8 cellular contexts compared by ENCODE assay signal in the genomic region with DNA sequence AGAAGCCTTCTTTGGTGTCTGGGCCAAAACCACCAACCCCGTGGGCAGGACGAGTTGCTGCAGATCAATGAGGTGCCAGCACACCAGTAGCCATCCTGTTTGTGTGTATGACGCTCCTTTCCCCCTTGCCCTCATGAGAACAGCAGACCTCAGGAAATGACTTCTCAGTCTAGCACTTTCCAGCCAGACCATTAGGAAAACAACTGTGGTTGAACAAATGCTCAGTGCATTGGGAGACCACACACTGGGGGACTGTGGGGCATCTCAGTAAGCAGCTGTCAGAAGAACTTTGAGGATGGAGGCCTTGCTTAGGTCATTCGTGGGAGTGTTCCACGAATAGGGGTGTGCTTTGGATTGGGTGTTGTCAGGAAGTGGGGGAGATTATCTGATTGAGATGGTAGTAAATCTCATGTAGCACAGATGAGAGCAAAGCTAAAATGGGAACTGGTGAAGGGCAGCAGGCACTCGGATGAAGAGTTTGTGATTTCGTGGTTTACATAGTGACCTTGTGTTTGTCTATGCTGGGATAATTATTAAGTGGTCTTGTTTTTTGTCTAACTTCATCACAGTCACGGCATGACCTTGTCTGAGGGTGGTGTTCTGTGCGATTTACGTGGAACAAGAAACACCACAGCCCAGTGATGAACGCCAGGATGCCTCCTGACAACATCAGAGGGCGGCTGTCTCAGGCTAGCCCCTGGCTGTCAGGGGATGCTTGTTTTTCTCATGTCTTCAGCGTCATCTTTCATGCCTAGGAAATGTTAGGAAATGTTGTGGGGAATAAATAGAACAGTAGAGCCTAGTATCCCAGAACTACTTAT.
DNase-seq lines count a peak whose midpoint lies in the region; ATAC-seq and TF ChIP-seq lines count a peak whose summit lies in the region.

No MANE protein-coding gene starts in this region.

- H3K36me3 ChIP-seq in CD8-positive, alpha-beta memory T cell (ENCODE audit: insufficient read depth, low read length): no peaks in the 10 kb centered on the region

- H3K4me3 Mint-ChIP-seq in CD8-positive, alpha-beta memory T cell: peak overlapping the region in 6 of 7 donors; percentile 1 to 37 (median 22)
- H3K4me3 Mint-ChIP-seq in T-helper 2 cell treated with Interferon-gamma antibody and Interleukin-4, amounts not matched to agents 5 μg/mL and 100 μg/mL, for 36 hours: peak overlapping the region; percentile 62

- H3K27ac Mint-ChIP-seq in CD8-positive, alpha-beta memory T cell: peak overlapping the region; percentile 25 to 93 (median 76)
- H3K27ac Mint-ChIP-seq in T-helper 2 cell treated with Interferon-gamma antibody and Interleukin-4, amounts not matched to agents 5 μg/mL and 100 μg/mL, for 36 hours: peak overlapping the region; percentile 78

- ATAC-seq in HG02852 (IDR thresholded peaks at IDR 0.05; ENCODE audit: unreplicated experiment): no peak

- H3K4me1 ChIP-seq in CD8-positive, alpha-beta memory T cell (ENCODE audit: insufficient read depth, low read length): peaks cover 5% of the 10 kb centered on the region

- TF ChIP-seq CTCF in cardiac fibroblast (IDR thresholded peaks at IDR 0.05; ENCODE audit: low read depth, low read length): no peak

- peak overlapping the region; percentile 2 for H3K27ac ChIP-seq in CD8-positive, alpha-beta memory T cell (ENCODE audit: low read depth, low read length)

- H3K36me3 Mint-ChIP-seq in CD8-positive, alpha-beta memory T cell: peaks cover 3 to 6% (median 5%) of the 10 kb centered on the region in 3 donors
- H3K36me3 Mint-ChIP-seq in T-helper 2 cell treated with Interferon-gamma antibody and Interleukin-4, amounts not matched to agents 5 μg/mL and 100 μg/mL, for 36 hours (ENCODE audit: low read depth): peaks cover 3% of the 10 kb centered on the region

- H3K9me3 Mint-ChIP-seq in CD8-positive, alpha-beta memory T cell: no peaks in the 10 kb centered on the region
- no peaks in the 10 kb centered on the region for H3K9me3 Mint-ChIP-seq in T-helper 2 cell treated with Interferon-gamma antibody and Interleukin-4, amounts not matched to agents 5 μg/mL and 100 μg/mL, for 36 hours

- DNase-seq in CD8-positive, alpha-beta memory T cell: peak; percentile 2 to 59 (median 19)
- peak; percentile 18 for DNase-seq in T-helper 2 cell treated with Interferon-gamma antibody and Interleukin-4, amounts not matched to agents 5 μg/mL and 100 μg/mL, for 36 hours (ENCODE audit: low spot score)
- peak; percentile 73 to 92 for DNase-seq in cardiac fibroblast (ENCODE audit: low read depth in 2 of 2)
- DNase-seq in myocyte (ENCODE audit: low read depth): peak; percentile 98
- no peak for DNase-seq in NCI-H1694 (lab: John Stamatoyannopoulos, UW)
- DNase-seq in NCI-H2227 (lab: John Stamatoyannopoulos, UW; ENCODE audit: unreplicated experiment): no peak
- DNase-seq in NCI-H2029 treated with DMSO at 0.1 percent for 48 hours (lab: John Stamatoyannopoulos, UW): no peak

- H3K4me3 ChIP-seq in CD8-positive, alpha-beta memory T cell (ENCODE audit: low read length): no peak overlapping the region
- H3K4me3 ChIP-seq in cardiac fibroblast (replicated peaks in 1 of 2; ENCODE audit: low read depth in 2 of 2, low read length in 2 of 2): no peak overlapping the region

- H3K9me3 ChIP-seq in CD8-positive, alpha-beta memory T cell (ENCODE audit: low read length): no peaks in the 10 kb centered on the region

- peaks cover 0 to 6% of the 10 kb centered on the region in 2 donors for H3K27me3 Mint-ChIP-seq in CD8-positive, alpha-beta memory T cell
- peaks cover 6% of the 10 kb centered on the region for H3K27me3 Mint-ChIP-seq in T-helper 2 cell treated with Interferon-gamma antibody and Interleukin-4, amounts not matched to agents 5 μg/mL and 100 μg/mL, for 36 hours (ENCODE audit: low read depth)

- H3K27me3 ChIP-seq in CD8-positive, alpha-beta memory T cell (ENCODE audit: insufficient read depth, low read length, poor library complexity, severe bottlenecking): no peaks in the 10 kb centered on the region

- POLR2A ChIA-PET in CD8-positive, alpha-beta memory T cell (lab: Charles Lee): no interaction called here

- CTCF ChIA-PET in CD8-positive, alpha-beta memory T cell (lab: Charles Lee): interaction anchor here (1.0 to 1.2 kb wide), 4 partner anchors 11 to 393 kb away, joined by 3 to 4 read pairs (median 4); no protein-coding TSS in a partner anchor

- peaks cover 13 to 37% (median 27%) of the 10 kb centered on the region in 3 donors for H3K4me1 Mint-ChIP-seq in CD8-positive, alpha-beta memory T cell
- peaks cover 36% of the 10 kb centered on the region for H3K4me1 Mint-ChIP-seq in T-helper 2 cell treated with Interferon-gamma antibody and Interleukin-4, amounts not matched to agents 5 μg/mL and 100 μg/mL, for 36 hours (ENCODE audit: low read depth)

Comparison
In these comparisons a context has a peak if more than half of its experiments do, and no peak if none do; other contexts are left out.
1. DNase-seq: peak in CD8-positive, alpha-beta memory T cell (5 of 5), T-helper 2 cell treated with Interferon-gamma antibody and Interleukin-4, amounts not matched to agents 5 μg/mL and 100 μg/mL, for 36 hours (single experiment), cardiac fibroblast (2 of 2) and myocyte (single experiment); none in NCI-H1694 (single experiment), NCI-H2227 (single experiment) and NCI-H2029 treated with DMSO at 0.1 percent for 48 hours (single experiment).